Comparison of ENCODE assay signal across 29 cellular contexts in genomic region chr10:8360814-8361509, GRCh38.
DNase-seq lines count a peak whose midpoint lies in the region; ATAC-seq and TF ChIP-seq lines count a peak whose summit lies in the region.
"Had no signal": no experiment of that assay in that cellular context is flagged by ENCODE, and none has a peak within 500 bp of the region (broad histone marks: within the 10 kb centered on the region; RNA-seq: fewer than 3 reads in every experiment).

No MANE protein-coding gene starts in this region.

- TF ChIP-seq CTCF in IMR-90 (conservative IDR thresholded peaks at IDR 0.05; ENCODE audit: low read depth, low read length): no peak

- no peak overlapping the region for H3K4ac ChIP-seq in IMR-90 (ENCODE audit: low read depth, low read length)

- no peak overlapping the region for H3K4me2 ChIP-seq in IMR-90 (ENCODE audit: low read depth, low read length)

- H3K27ac ChIP-seq in IMR-90 (ENCODE audit: insufficient read depth, low read length): no peak overlapping the region
- H3K27ac ChIP-seq: epithelial cell of prostate, GM23248, heart right ventricle, ovary, spleen, stomach, upper lobe of left lung had no signal

- no peak overlapping the region for H4K8ac ChIP-seq in IMR-90 (ENCODE audit: low read depth in 2 of 2, low read length in 2 of 2)

- POLR2A ChIA-PET in activated CD4-positive, alpha-beta T cell treated with anti-CD3 and anti-CD28 coated beads, Interleukin-2, amount 10 ng/mL, durations not matched to agents 7 days and 5 days (lab: Charles Lee): no interaction called here
- POLR2A ChIA-PET in IMR-90 (lab: Charles Lee; ENCODE audit: unreplicated experiment): no interaction called here
- POLR2A ChIA-PET in naive thymus-derived CD8-positive, alpha-beta T cell (lab: Charles Lee): interaction anchor here (0.6 to 1.0 kb wide), 2 partner anchors 8 to 27 kb away, joined by 3 to 4 read pairs; no protein-coding TSS in a partner anchor

- no peak overlapping the region for H2BK15ac ChIP-seq in IMR-90 (ENCODE audit: low read depth, low read length)

- intact Hi-C loops in IMR-90 (cut with micrococcal nuclease): no loop called here

- no peak for DNase-seq in activated CD4-positive, alpha-beta T cell treated with anti-CD3 and anti-CD28 coated beads, Interleukin-2, amount 10 ng/mL, durations not matched to agents 7 days and 5 days
- no peak for DNase-seq in activated CD4-positive, alpha-beta T cell treated with anti-CD3 and anti-CD28 coated beads, Interleukin-2, amount 50 U/mL, for 4 hours
- DNase-seq in IMR-90: no peak
- no peak for DNase-seq in immature natural killer cell
- DNase-seq in naive thymus-derived CD8-positive, alpha-beta T cell: no peak
- no peak for DNase-seq in activated naive CD4-positive, alpha-beta T cell treated with Interleukin-2 at 50 U/mL for 16 hours
- no peak for DNase-seq in stimulated activated CD8-positive, alpha-beta memory T cell treated with anti-CD3 and anti-CD28 coated beads, Interleukin-4, amount 100 ng/mL, for 48 hours
- DNase-seq: anterior cingulate cortex; cerebellar nuclear complex; foreskin fibroblast; GM23248; heart right ventricle; KBM-7; naive B cell; NCI-H187; NCI-H748 treated with DMSO at 0.1 percent for 48 hours; OCI-M1; ovary; Right ventricle myocardium superior; spleen; stimulated activated CD4-positive, alpha-beta T cell treated with anti-CD3 and anti-CD28 coated beads, Interleukin-4, amount 100 ng/mL, for 24 hours; stomach; upper lobe of left lung had no signal

- in situ Hi-C loops in IMR-90 (cut with MboI; ENCODE audit: low sequenced_read_pairs): no loop called here

- no peak overlapping the region for H4K91ac ChIP-seq in IMR-90 (ENCODE audit: insufficient read depth, low read depth, low read length)

- no peak overlapping the region for H3K56ac ChIP-seq in IMR-90 (ENCODE audit: extremely low read depth, insufficient read depth, low read length)

- H2BK120ac ChIP-seq in IMR-90 (ENCODE audit: low read depth, low read length): no peak overlapping the region

- H3K4me1 ChIP-seq in IMR-90 (ENCODE audit: control insufficient read depth, insufficient read depth, low read length): no peaks in the 10 kb centered on the region
- H3K4me1 ChIP-seq: heart right ventricle, spleen, stomach, upper lobe of left lung had no signal

- H2BK5ac ChIP-seq in IMR-90 (ENCODE audit: low read depth, low read length, poor library complexity, severe bottlenecking): peak overlapping the region; percentile 19

- H3K14ac ChIP-seq in IMR-90 (replicated peaks; ENCODE audit: low read depth, low read length): no peak overlapping the region

- H2BK20ac ChIP-seq in IMR-90 (ENCODE audit: low read depth, low read length): no peak overlapping the region

- no peak overlapping the region for H3K18ac ChIP-seq in IMR-90 (ENCODE audit: low read depth, low read length)

- peaks cover 44% of the 10 kb centered on the region for H3K4me1 Mint-ChIP-seq in activated CD4-positive, alpha-beta T cell treated with anti-CD3 and anti-CD28 coated beads, Interleukin-2, amount 10 ng/mL, durations not matched to agents 7 days and 5 days
- H3K4me1 Mint-ChIP-seq in activated T-helper 17 cell treated with anti-CD3 and anti-CD28 coated beads, Interleukin-2, amount 50 U/mL, for 72 hours: peaks cover 24% of the 10 kb centered on the region
- H3K4me1 Mint-ChIP-seq in immature natural killer cell: peaks cover 48 to 55% of the 10 kb centered on the region in 2 donors
- H3K4me1 Mint-ChIP-seq in naive thymus-derived CD8-positive, alpha-beta T cell: peaks cover 15 to 35% (median 19%) of the 10 kb centered on the region in 4 donors
- H3K4me1 Mint-ChIP-seq: B cell, naive B cell had no signal

- dilution Hi-C loops in IMR-90 (cut with HindIII; ENCODE audit: low sequenced_read_pairs, unreplicated experiment): no loop called here

- 20% methylated on average over 1 of the region's 2 CpGs; no CpG with 5 or more reads in 1 of the 2 experiments for WGBS in IMR-90 (ENCODE audit: extremely low coverage in 2 of 2, insufficient read length in 1 of 2), 2 experiments

- no peak overlapping the region for H3K4me3 ChIP-seq in IMR-90 (ENCODE audit: insufficient read depth, low read depth, low read length)
- H3K4me3 ChIP-seq: GM23248, heart right ventricle, ovary, spleen, stomach, upper lobe of left lung had no signal

- no peaks in the 10 kb centered on the region for H3K36me3 ChIP-seq in IMR-90 (ENCODE audit: control insufficient read depth, insufficient read depth, low read length)
- H3K36me3 ChIP-seq: heart right ventricle, ovary, spleen, stomach, upper lobe of left lung had no signal

- CTCF ChIA-PET in activated CD4-positive, alpha-beta T cell treated with anti-CD3 and anti-CD28 coated beads, Interleukin-2, amount 10 ng/mL, durations not matched to agents 7 days and 5 days (lab: Charles Lee): interaction anchor here (0.6 to 2.1 kb wide), 5 partner anchors 12 to 90 kb away, joined by 3 to 11 read pairs (median 4); no protein-coding TSS in a partner anchor
- CTCF ChIA-PET in IMR-90 (lab: Yijun Ruan, JAX): no interaction called here

- no peak overlapping the region for H4K5ac ChIP-seq in IMR-90 (ENCODE audit: low read depth, low read length)

- H2AK5ac ChIP-seq in IMR-90 (ENCODE audit: low read depth, low read length): no peak overlapping the region

- H3K9me3 Mint-ChIP-seq in activated CD4-positive, alpha-beta T cell treated with anti-CD3 and anti-CD28 coated beads, Interleukin-2, amount 10 ng/mL, durations not matched to agents 7 days and 5 days: peaks cover 14% of the 10 kb centered on the region
- H3K9me3 Mint-ChIP-seq in activated T-helper 17 cell treated with anti-CD3 and anti-CD28 coated beads, Interleukin-2, amount 50 U/mL, for 72 hours: no peaks in the 10 kb centered on the region
- no peaks in the 10 kb centered on the region for H3K9me3 Mint-ChIP-seq in immature natural killer cell
- H3K9me3 Mint-ChIP-seq in naive thymus-derived CD8-positive, alpha-beta T cell: no peaks in the 10 kb centered on the region
- H3K9me3 Mint-ChIP-seq: activated naive CD4-positive, alpha-beta T cell treated with anti-CD3 and anti-CD28 coated beads for 36 hours had no signal

- no peaks in the 10 kb centered on the region for H3K27me3 ChIP-seq in IMR-90 (ENCODE audit: control insufficient read depth, insufficient read depth, low read length)
- H3K27me3 ChIP-seq: ovary, spleen, stomach, upper lobe of left lung had no signal

- peaks cover 3% of the 10 kb centered on the region for H3K27me3 Mint-ChIP-seq in activated CD4-positive, alpha-beta T cell treated with anti-CD3 and anti-CD28 coated beads, Interleukin-2, amount 10 ng/mL, durations not matched to agents 7 days and 5 days
- H3K27me3 Mint-ChIP-seq in activated T-helper 17 cell treated with anti-CD3 and anti-CD28 coated beads, Interleukin-2, amount 50 U/mL, for 72 hours: peaks cover 4% of the 10 kb centered on the region
- peaks cover 0 to 7% (median 5%) of the 10 kb centered on the region in 3 donors for H3K27me3 Mint-ChIP-seq in immature natural killer cell (ENCODE audit: low read depth in 3 of 3)
- H3K27me3 Mint-ChIP-seq in naive thymus-derived CD8-positive, alpha-beta T cell: peaks cover 0 to 5% (median 0%) of the 10 kb centered on the region in 5 donors
- H3K27me3 Mint-ChIP-seq: activated CD4-positive, alpha-beta T cell treated with anti-CD3 and anti-CD28 coated beads for 36 hours; B cell had no signal

- H4K20me1 ChIP-seq in IMR-90 (ENCODE audit: insufficient read depth, low read length): no peaks in the 10 kb centered on the region

- H3K27ac Mint-ChIP-seq in activated CD4-positive, alpha-beta T cell treated with anti-CD3 and anti-CD28 coated beads, Interleukin-2, amount 10 ng/mL, durations not matched to agents 7 days and 5 days: peak overlapping the region; percentile 28
- peak overlapping the region; percentile 71 for H3K27ac Mint-ChIP-seq in activated T-helper 17 cell treated with anti-CD3 and anti-CD28 coated beads, Interleukin-2, amount 50 U/mL, for 72 hours
- H3K27ac Mint-ChIP-seq in immature natural killer cell: peak overlapping the region; percentile 15 to 83 (median 36)
- peak overlapping the region in 1 of 10 donors; percentile 67 for H3K27ac Mint-ChIP-seq in naive thymus-derived CD8-positive, alpha-beta T cell
- H3K27ac Mint-ChIP-seq: activated CD4-positive, alpha-beta T cell treated with anti-CD3 and anti-CD28 coated beads for 36 hours; activated naive CD4-positive, alpha-beta T cell treated with anti-CD3 and anti-CD28 coated beads for 36 hours; B cell; naive B cell had no signal

- H2AK9ac ChIP-seq in IMR-90 (replicated peaks; ENCODE audit: low read depth, low read length, poor library complexity): no peak overlapping the region

- no peaks in the 10 kb centered on the region for H3K9me1 ChIP-seq in IMR-90 (ENCODE audit: insufficient read depth, low read length)

- no peak overlapping the region for H2AFZ ChIP-seq in IMR-90 (replicated peaks; ENCODE audit: low read length, poor library complexity)
- H2AFZ ChIP-seq: GM23248 had no signal

- peaks cover 7% of the 10 kb centered on the region for H3K36me3 Mint-ChIP-seq in activated CD4-positive, alpha-beta T cell treated with anti-CD3 and anti-CD28 coated beads, Interleukin-2, amount 10 ng/mL, durations not matched to agents 7 days and 5 days (ENCODE audit: low read depth)
- H3K36me3 Mint-ChIP-seq in activated T-helper 17 cell treated with anti-CD3 and anti-CD28 coated beads, Interleukin-2, amount 50 U/mL, for 72 hours (ENCODE audit: low read depth): no peaks in the 10 kb centered on the region
- H3K36me3 Mint-ChIP-seq in immature natural killer cell: peaks cover 0 to 5% (median 0%) of the 10 kb centered on the region in 3 donors
- H3K36me3 Mint-ChIP-seq in naive thymus-derived CD8-positive, alpha-beta T cell: no peaks in the 10 kb centered on the region
- H3K36me3 Mint-ChIP-seq: naive B cell had no signal

- H3K23ac ChIP-seq in IMR-90 (ENCODE audit: low read depth, low read length): no peak overlapping the region

- no peak for ATAC-seq in IMR-90 (ENCODE audit: low read depth)
- ATAC-seq in activated T-helper 17 cell treated with anti-CD3 and anti-CD28 coated beads, Interleukin-2, amount 50 U/mL, for 72 hours (replicated peaks): peak; percentile 20
- no peak for ATAC-seq in naive thymus-derived CD8-positive, alpha-beta T cell
- ATAC-seq: left lobe of liver had no signal

- no peaks in the 10 kb centered on the region for H3K79me1 ChIP-seq in IMR-90 (ENCODE audit: low read depth in 1 of 2, low read length in 2 of 2)

- no peak overlapping the region for H3K9ac ChIP-seq in IMR-90 (ENCODE audit: low read depth, low read length)
- H3K9ac ChIP-seq: GM23248 had no signal

- no peak for TF ChIP-seq RAD21 in IMR-90 (IDR thresholded peaks at IDR 0.05; ENCODE audit: low read length)

- no peak for TF ChIP-seq POLR2A in IMR-90 (IDR thresholded peaks at IDR 0.05; ENCODE audit: low read depth, low read length)

- peaks cover 15% of the 10 kb centered on the region for H3K9me3 ChIP-seq in IMR-90 (ENCODE audit: control insufficient read depth, insufficient read depth, low read length)
- H3K9me3 ChIP-seq: heart right ventricle, ovary, spleen, stomach, upper lobe of left lung had no signal

- no TSS peak for BruUV-seq in IMR-90 (replicated peaks; lab: Mats Ljungman, UMichigan)

- H3K4me3 Mint-ChIP-seq in activated CD4-positive, alpha-beta T cell treated with anti-CD3 and anti-CD28 coated beads, Interleukin-2, amount 10 ng/mL, durations not matched to agents 7 days and 5 days: no peak overlapping the region
- H3K4me3 Mint-ChIP-seq in activated T-helper 17 cell treated with anti-CD3 and anti-CD28 coated beads, Interleukin-2, amount 50 U/mL, for 72 hours: peak overlapping the region; percentile 47
- peak overlapping the region in 4 of 5 donors; percentile 0 to 73 (median 60) for H3K4me3 Mint-ChIP-seq in immature natural killer cell
- no peak overlapping the region for H3K4me3 Mint-ChIP-seq in naive thymus-derived CD8-positive, alpha-beta T cell
- H3K4me3 Mint-ChIP-seq: activated CD4-positive, alpha-beta T cell treated with anti-CD3 and anti-CD28 coated beads for 36 hours; activated naive CD4-positive, alpha-beta T cell treated with anti-CD3 and anti-CD28 coated beads for 36 hours; B cell; naive B cell had no signal

Comparison
In these comparisons a context has a peak if more than half of its experiments do, and no peak if none do; other contexts are left out.
1. H3K4me3 Mint-ChIP-seq: peak in activated T-helper 17 cell treated with anti-CD3 and anti-CD28 coated beads, Interleukin-2, amount 50 U/mL, for 72 hours (single experiment) and immature natural killer cell (4 of 5); none in activated CD4-positive, alpha-beta T cell treated with anti-CD3 and anti-CD28 coated beads, Interleukin-2, amount 10 ng/mL, durations not matched to agents 7 days and 5 days (single experiment) and naive thymus-derived CD8-positive, alpha-beta T cell (0 of 10).